10 cellular contexts compared by ENCODE assay signal in genomic region chr5:79108792-79109191, GRCh38. TPM values are rescaled to one million over a fixed set of nuclear protein-coding genes. Genes with fewer than 3 reads are reported as not detected.
"Had no signal": no experiment of that assay in that cellular context is flagged by ENCODE, and none has a peak within 500 bp of the region (broad histone marks: within the 10 kb centered on the region; RNA-seq: fewer than 3 reads in every experiment).

No MANE protein-coding gene starts in this region.

- H3K9ac ChIP-seq: GM23248 had no signal

- H3K36me3 ChIP-seq: HAP-1 had no signal

- ATAC-seq: K562 had no signal

- H2AFZ ChIP-seq: GM23248 had no signal

- H3K4me3 ChIP-seq: GM23248, HAP-1, K562 had no signal

- H3K9me3 ChIP-seq: HAP-1 had no signal

- H3K27ac ChIP-seq: GM23248, HL-60 had no signal

- DNase-seq: GM23248, GOT3, H7, IMR-90, KG1 had no signal

- H3K4me1 ChIP-seq: HAP-1 had no signal

RNA-seq across cellular contexts. Expression of gene BHMT, which starts 2.8 kb away (rescaled TPM):
- total RNA-seq: GM23248, H4, HT1080, IMR-90, K562 had no signal
- polyA plus RNA-seq: GM23248, IMR-90, K562 had no signal

RNA-seq across cellular contexts. Expression of gene BHMT2, which starts 39.2 kb away (rescaled TPM):
- total RNA-seq: H4, H7, HT1080, K562 had no signal
- polyA plus RNA-seq: K562 had no signal

RNA-seq across cellular contexts. Expression of gene DMGDH, which starts 39.3 kb away (rescaled TPM):
- total RNA-seq: H7 had no signal
- polyA plus RNA-seq: IMR-90 had no signal
